9 cellular contexts compared by ENCODE assay signal in the genomic region with DNA sequence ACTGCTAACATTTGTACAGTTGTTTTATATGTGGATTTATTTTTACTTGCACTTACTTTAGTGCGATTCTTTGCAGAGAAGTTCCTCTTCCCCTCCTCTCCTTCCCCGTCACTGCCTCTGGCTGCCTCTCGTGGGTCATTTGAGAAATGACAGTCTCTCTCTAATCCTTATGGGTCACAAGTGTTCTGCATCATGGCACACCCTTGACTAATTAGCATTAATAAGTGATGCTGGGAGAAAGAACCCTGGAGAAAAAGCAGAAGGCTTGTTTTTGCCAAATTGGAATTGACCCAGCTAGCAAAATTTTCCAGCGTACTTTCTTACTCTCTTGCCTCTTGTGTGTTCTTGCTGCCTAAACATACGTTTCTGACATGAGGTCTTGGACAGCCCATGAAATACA.
A peak's percentile ranks its signal among the peaks of the same experiment; 100 is the strongest.
DNase-seq lines count a peak whose midpoint lies in the region; ATAC-seq and TF ChIP-seq lines count a peak whose summit lies in the region.
"Had no signal": no experiment of that assay in that cellular context is flagged by ENCODE, and none has a peak within 500 bp of the region (broad histone marks: within the 10 kb centered on the region; RNA-seq: fewer than 3 reads in every experiment).

No MANE protein-coding gene starts in this region.

- WGBS in psoas muscle, 3 donors = 14 to 25% (median 24%) methylated on average over 5 of the region's 5 CpGs

- peak overlapping the region; percentile 74 for H3K27ac ChIP-seq in fibroblast of lung (ENCODE audit: insufficient read depth, low read length)
- peak overlapping the region; percentile 89 for H3K27ac ChIP-seq in psoas muscle

- peak overlapping the region; percentile 13 for H2AFZ ChIP-seq in fibroblast of lung (ENCODE audit: low read length)

- H3K9me3 ChIP-seq in fibroblast of lung (ENCODE audit: control insufficient read depth, insufficient read depth, low read depth, low read length) (no peaks in the 10 kb centered on the region), psoas muscle (no peaks in the 10 kb centered on the region)

- H3K4me2 ChIP-seq in fibroblast of lung (ENCODE audit: extremely low read depth, insufficient read depth, low read length) = peak overlapping the region; percentile 72

- H3K27ac Mint-ChIP-seq in activated T-helper 1 cell treated with anti-CD3 and anti-CD28 coated beads, Interleukin-12 subunit alpha, Interleukin-12 subunit beta, Interleukin-2, Interleukin-4 antibody, amounts not matched to agents 30 ng/mL and 10 ng/mL and 1 ng/mL, durations not matched to agents 14 hours and 24 hours and 36 hours = no peak overlapping the region

- no peak overlapping the region for H3K9ac ChIP-seq in fibroblast of lung (ENCODE audit: insufficient read depth, low read length)

- H3K36me3 Mint-ChIP-seq in activated T-helper 1 cell treated with anti-CD3 and anti-CD28 coated beads, Interleukin-12 subunit alpha, Interleukin-12 subunit beta, Interleukin-2, Interleukin-4 antibody, amounts not matched to agents 30 ng/mL and 10 ng/mL and 1 ng/mL, durations not matched to agents 14 hours and 24 hours and 36 hours (ENCODE audit: low read depth) = no peaks in the 10 kb centered on the region

- H3K27me3 Mint-ChIP-seq in activated T-helper 1 cell treated with anti-CD3 and anti-CD28 coated beads, Interleukin-12 subunit alpha, Interleukin-12 subunit beta, Interleukin-2, Interleukin-4 antibody, amounts not matched to agents 30 ng/mL and 10 ng/mL and 1 ng/mL, durations not matched to agents 14 hours and 24 hours and 36 hours (ENCODE audit: insufficient read depth) = peaks cover 7% of the 10 kb centered on the region

- H3K27me3 ChIP-seq in fibroblast of lung (ENCODE audit: control insufficient read depth, insufficient read depth, low read length) = no peaks in the 10 kb centered on the region
- no peaks in the 10 kb centered on the region for H3K27me3 ChIP-seq in psoas muscle (ENCODE audit: insufficient read depth in 3 of 3, low read length in 2 of 3)

- H3K36me3 ChIP-seq in fibroblast of lung (ENCODE audit: control insufficient read depth, insufficient read depth, low read length) (no peaks in the 10 kb centered on the region), psoas muscle (ENCODE audit: insufficient read depth in 1 of 2, low read depth in 1 of 2) (no peaks in the 10 kb centered on the region)

- peak; percentile 18 for TF ChIP-seq CTCF in GM12873 (IDR thresholded peaks at IDR 0.05; ENCODE audit: insufficient read depth, low read depth, low read length, missing control alignments)
- no peak for TF ChIP-seq CTCF in fibroblast of lung (conservative IDR thresholded peaks at IDR 0.05 in 1 of 2, IDR thresholded peaks at IDR 0.05 in 1 of 2; ENCODE audit: low read depth in 1 of 2, low read length in 2 of 2)
- peak; percentile 28 for TF ChIP-seq CTCF in psoas muscle (IDR thresholded peaks at IDR 0.05)

- TF ChIP-seq POLR2A in erythroblast (IDR thresholded peaks at IDR 0.05; ENCODE audit: low read length) = no peak

- H3K9me3 Mint-ChIP-seq in activated T-helper 1 cell treated with anti-CD3 and anti-CD28 coated beads, Interleukin-12 subunit alpha, Interleukin-12 subunit beta, Interleukin-2, Interleukin-4 antibody, amounts not matched to agents 30 ng/mL and 10 ng/mL and 1 ng/mL, durations not matched to agents 14 hours and 24 hours and 36 hours = no peaks in the 10 kb centered on the region

- peak in 3 of 4 donors; percentile 63 to 73 (median 66) for ATAC-seq in psoas muscle

- peaks cover 23% of the 10 kb centered on the region for H3K4me1 Mint-ChIP-seq in activated T-helper 1 cell treated with anti-CD3 and anti-CD28 coated beads, Interleukin-12 subunit alpha, Interleukin-12 subunit beta, Interleukin-2, Interleukin-4 antibody, amounts not matched to agents 30 ng/mL and 10 ng/mL and 1 ng/mL, durations not matched to agents 14 hours and 24 hours and 36 hours (ENCODE audit: low read depth)

- H3K4me3 ChIP-seq in fibroblast of lung (replicated peaks in 1 of 4; ENCODE audit: control extremely low read depth in 1 of 4, insufficient read depth in 1 of 4, low read depth in 3 of 4, low read length in 4 of 4) (no peak overlapping the region), psoas muscle (peak overlapping the region; percentile 37)

- intact Hi-C loops in psoas muscle (cut with DNase I) = no loop called here
- intact Hi-C loops in activated T-helper 1 cell treated with anti-CD3 and anti-CD28 coated beads, Interleukin-12 subunit alpha, Interleukin-12 subunit beta, Interleukin-2, Interleukin-4 antibody, amounts not matched to agents 30 ng/mL and 10 ng/mL and 1 ng/mL, durations not matched to agents 14 hours and 24 hours and 36 hours (cut with micrococcal nuclease) = loop anchor here (1.0 kb wide), 2 partner anchors 286 to 337 kb away; no protein-coding TSS in a partner anchor

- peak; percentile 74 to 75 for DNase-seq in NCI-H524 (lab: John Stamatoyannopoulos, UW)
- peak; percentile 39 to 62 for DNase-seq in fibroblast of lung (ENCODE audit: low read depth in 2 of 2)
- DNase-seq in psoas muscle = no peak
- no peak for DNase-seq in erythroblast (lab: John Stamatoyannopoulos, UW)
- no peak for DNase-seq in NCI-H1694 treated with DMSO at 0.1 percent for 48 hours (lab: John Stamatoyannopoulos, UW)
- no peak for DNase-seq in activated T-helper 1 cell treated with anti-CD3 and anti-CD28 coated beads, Interleukin-12 subunit alpha, Interleukin-12 subunit beta, Interleukin-2, Interleukin-4 antibody, amounts not matched to agents 30 ng/mL and 10 ng/mL and 1 ng/mL, durations not matched to agents 14 hours and 24 hours and 36 hours (ENCODE audit: low spot score)
- DNase-seq in activated CD4-positive, alpha-beta T cell treated with anti-CD3 and anti-CD28 coated beads for 1 hour = no peak
- DNase-seq: KG1 had no signal

- no peaks in the 10 kb centered on the region for H3K79me2 ChIP-seq in fibroblast of lung (ENCODE audit: control insufficient read depth, insufficient read depth, low read length)

- no peak overlapping the region for H3K4me3 Mint-ChIP-seq in activated T-helper 1 cell treated with anti-CD3 and anti-CD28 coated beads, Interleukin-12 subunit alpha, Interleukin-12 subunit beta, Interleukin-2, Interleukin-4 antibody, amounts not matched to agents 30 ng/mL and 10 ng/mL and 1 ng/mL, durations not matched to agents 14 hours and 24 hours and 36 hours

- H3K4me1 ChIP-seq in fibroblast of lung (ENCODE audit: control insufficient read depth, extremely low read depth, insufficient read depth, low read length) (peaks cover 12% of the 10 kb centered on the region), psoas muscle (peaks cover 14% of the 10 kb centered on the region)

- H4K20me1 ChIP-seq in fibroblast of lung (ENCODE audit: control insufficient read depth, extremely low read depth, insufficient read depth, low read length) = no peaks in the 10 kb centered on the region

Comparison
In these comparisons a context has a peak if more than half of its experiments do, and no peak if none do; other contexts are left out.
1. CTCF ChIP-seq: peak in GM12873 (single experiment) and psoas muscle (single experiment); none in fibroblast of lung (0 of 2).
2. DNase-seq: peak in NCI-H524 (2 of 2) and fibroblast of lung (2 of 2); none in psoas muscle (0 of 2), erythroblast (0 of 2), NCI-H1694 treated with DMSO at 0.1 percent for 48 hours (single experiment), activated T-helper 1 cell treated with anti-CD3 and anti-CD28 coated beads, Interleukin-12 subunit alpha, Interleukin-12 subunit beta, Interleukin-2, Interleukin-4 antibody, amounts not matched to agents 30 ng/mL and 10 ng/mL and 1 ng/mL, durations not matched to agents 14 hours and 24 hours and 36 hours (single experiment) and activated CD4-positive, alpha-beta T cell treated with anti-CD3 and anti-CD28 coated beads for 1 hour (single experiment).